Comparison of ENCODE assay signal across 25 cellular contexts in the genomic region with DNA sequence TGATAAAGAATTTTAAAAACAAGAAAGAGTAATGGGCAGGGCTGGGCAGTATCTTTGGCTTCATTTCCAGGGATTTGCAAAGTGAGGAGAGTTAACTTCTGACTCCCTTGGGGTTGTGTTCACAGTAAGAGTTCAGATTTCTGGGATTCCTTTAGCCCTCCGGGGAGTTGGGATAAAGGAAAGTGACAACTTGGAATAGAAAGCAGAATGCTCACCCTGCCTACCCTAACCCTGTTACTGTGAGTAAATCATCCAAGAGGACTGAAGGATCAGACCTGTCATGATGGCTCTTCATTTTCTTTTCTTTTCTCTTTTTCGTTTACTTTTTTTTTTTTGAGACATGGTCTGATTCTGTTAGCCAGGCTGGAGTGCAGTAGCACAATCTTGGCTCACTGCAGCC.
DNase-seq lines count a peak whose midpoint lies in the region; ATAC-seq and TF ChIP-seq lines count a peak whose summit lies in the region.
"Had no signal": no experiment of that assay in that cellular context is flagged by ENCODE, and none has a peak within 500 bp of the region (broad histone marks: within the 10 kb centered on the region; RNA-seq: fewer than 3 reads in every experiment).

No MANE protein-coding gene starts in this region.

- H2AK5ac ChIP-seq in H9 (ENCODE audit: insufficient read length, low read length), result no peak overlapping the region

- H2BK5ac ChIP-seq in H9 (ENCODE audit: insufficient read length, low read length), result no peak overlapping the region

- no peak overlapping the region for H2BK12ac ChIP-seq in H9 (ENCODE audit: insufficient read length, low read depth, low read length)

- H3K36me3 Mint-ChIP-seq in H9 (ENCODE audit: insufficient read depth in 1 of 3, low read depth in 3 of 3), result peaks cover 0 to 5% (median 4%) of the 10 kb centered on the region in 3 experiments; a peak in 3 of 7 replicates
- no peaks in the 10 kb centered on the region for H3K36me3 Mint-ChIP-seq in WTC11
- H3K36me3 Mint-ChIP-seq: activated naive CD4-positive, alpha-beta T cell treated with anti-CD3 and anti-CD28 coated beads, Interleukin-2, amount 50 U/mL, for 72 hours; naive B cell; stimulated activated memory B cell treated with anti-CD40 and anti-IgM and Interleukin-4, amounts not matched to agents 10 μg/mL and 1 μg/mL and 100 μg/mL, for 72 hours; type B pancreatic cell had no signal

- intact Hi-C loops in sciatic nerve (cut with DNase I), result no loop called here

- no peak overlapping the region for H2BK120ac ChIP-seq in H9 (ENCODE audit: low read depth, low read length, poor library complexity, severe bottlenecking)

- H3K4me1 ChIP-seq in H9 (ENCODE audit: insufficient read depth, low read length), result peaks cover 8% of the 10 kb centered on the region; the same call in 1 of the 2 replicates

- H3K4me2 ChIP-seq in H9 (ENCODE audit: insufficient read depth, insufficient read length, low read length), result no peak overlapping the region

- H3K4me3 Mint-ChIP-seq in H9, result peak overlapping the region in 1 of 2 experiments; percentile 59; a peak in 3 of 5 replicates
- no peak overlapping the region for H3K4me3 Mint-ChIP-seq in WTC11
- H3K4me3 Mint-ChIP-seq: naive B cell; stimulated activated memory B cell treated with anti-CD40 and anti-IgM and Interleukin-4, amounts not matched to agents 10 μg/mL and 1 μg/mL and 100 μg/mL, for 72 hours; type B pancreatic cell had no signal

- H3K14ac ChIP-seq in H9 (ENCODE audit: insufficient read depth, low read length), result no peak overlapping the region

- H2AFZ ChIP-seq in H9 (ENCODE audit: low read length), result no peak overlapping the region

- no peaks in the 10 kb centered on the region for H3K9me3 ChIP-seq in H9 (ENCODE audit: control insufficient read depth, low read depth, low read length)

- H4K91ac ChIP-seq in H9 (ENCODE audit: insufficient read length, low read depth, low read length), result no peak overlapping the region

- H3K27me3 Mint-ChIP-seq in H9 (ENCODE audit: low read depth) (no peaks in the 10 kb centered on the region), WTC11 (ENCODE audit: low read depth) (no peaks in the 10 kb centered on the region)
- H3K27me3 Mint-ChIP-seq: type B pancreatic cell had no signal

- peaks cover 12% of the 10 kb centered on the region for H3K79me1 ChIP-seq in H9 (ENCODE audit: insufficient read depth, low read depth, low read length, poor library complexity, severe bottlenecking)

- H2BK15ac ChIP-seq in H9 (ENCODE audit: low read depth, low read length), result no peak overlapping the region

- no peak overlapping the region for H3K27ac ChIP-seq in H9 (ENCODE audit: insufficient read length, low read depth, low read length)
- H3K27ac ChIP-seq: epithelial cell of prostate had no signal

- POLR2A ChIA-PET in WTC11 (lab: Charles Lee), result no interaction called here

- peak; percentile 84 for ATAC-seq in WTC11
- peak; percentile 35 for ATAC-seq in sciatic nerve
- no peak for ATAC-seq in GM21786 (IDR thresholded peaks at IDR 0.05; ENCODE audit: unreplicated experiment)
- ATAC-seq: activated naive CD4-positive, alpha-beta T cell treated with anti-CD3 and anti-CD28 coated beads, Interleukin-2, amount 50 U/mL, for 72 hours; K562; left ventricle myocardium superior; stimulated activated memory B cell treated with anti-CD40 and anti-IgM and Interleukin-4, amounts not matched to agents 10 μg/mL and 1 μg/mL and 100 μg/mL, for 72 hours had no signal

- no peak overlapping the region for H3K23ac ChIP-seq in H9 (ENCODE audit: insufficient read length, low read depth, low read length)

- H4K5ac ChIP-seq in H9 (ENCODE audit: insufficient read length, low read depth, low read length), result no peak overlapping the region

- peak overlapping the region; percentile 13 for H3K9ac ChIP-seq in H9 (ENCODE audit: extremely low read depth, insufficient read length, low read length)

- no peak overlapping the region for H3K4ac ChIP-seq in H9 (ENCODE audit: low read depth, low read length)

- no peaks in the 10 kb centered on the region for H3K27me3 ChIP-seq in H9 (ENCODE audit: insufficient read depth, low read length)

- H3T11ph ChIP-seq in H9 (ENCODE audit: low read length), result no peak overlapping the region

- H3K79me2 ChIP-seq in H9 (ENCODE audit: insufficient read depth, low read length), result peaks cover 16% of the 10 kb centered on the region; the same call in 1 of the 2 replicates

- H4K8ac ChIP-seq in H9 (replicated peaks; ENCODE audit: insufficient read length, low read depth, low read length), result no peak overlapping the region

- no peak overlapping the region for H3K18ac ChIP-seq in H9 (ENCODE audit: insufficient read length, low read depth, low read length)

- no peaks in the 10 kb centered on the region for H3K9me3 Mint-ChIP-seq in H9
- no peaks in the 10 kb centered on the region for H3K9me3 Mint-ChIP-seq in WTC11
- H3K9me3 Mint-ChIP-seq: activated naive CD4-positive, alpha-beta T cell treated with anti-CD3 and anti-CD28 coated beads, Interleukin-2, amount 50 U/mL, for 72 hours; naive B cell; stimulated activated memory B cell treated with anti-CD40 and anti-IgM and Interleukin-4, amounts not matched to agents 10 μg/mL and 1 μg/mL and 100 μg/mL, for 72 hours; type B pancreatic cell had no signal

- CTCF ChIA-PET in WTC11 (lab: Charles Lee), result no interaction called here

- WGBS in H9 (ENCODE audit: extremely low coverage, insufficient read length, low lambda C conversion rate), result no CpG with 5 or more reads among the region's 2 CpGs

- H3K4me1 Mint-ChIP-seq in H9, result peaks cover 61 to 64% of the 10 kb centered on the region in 2 experiments
- peaks cover 64% of the 10 kb centered on the region for H3K4me1 Mint-ChIP-seq in WTC11
- H3K4me1 Mint-ChIP-seq: naive B cell; stimulated activated memory B cell treated with anti-CD40 and anti-IgM and Interleukin-4, amounts not matched to agents 10 μg/mL and 1 μg/mL and 100 μg/mL, for 72 hours had no signal

- no peak overlapping the region for H3K56ac ChIP-seq in H9 (ENCODE audit: insufficient read length, low read depth, low read length)

- TF ChIP-seq CTCF in H9 (conservative IDR thresholded peaks at IDR 0.05) (no peak), WTC11 (IDR thresholded peaks at IDR 0.05) (no peak)

- H4K20me1 ChIP-seq in H9 (ENCODE audit: control insufficient read depth, insufficient read depth, insufficient read length), result peaks cover 2% of the 10 kb centered on the region

- no peak overlapping the region for H2BK20ac ChIP-seq in H9 (ENCODE audit: low read depth, low read length, poor library complexity, severe bottlenecking)

- H3K27ac Mint-ChIP-seq in H9 (peak overlapping the region in 1 of 3 experiments; percentile 32; a peak in 2 of 7 replicates), WTC11 (0 out of 2 replicates have a peak overlapping the region, but pooled peaks have one; percentile 37)
- H3K27ac Mint-ChIP-seq: activated naive CD4-positive, alpha-beta T cell treated with anti-CD3 and anti-CD28 coated beads, Interleukin-2, amount 50 U/mL, for 72 hours; naive B cell; stimulated activated memory B cell treated with anti-CD40 and anti-IgM and Interleukin-4, amounts not matched to agents 10 μg/mL and 1 μg/mL and 100 μg/mL, for 72 hours; type B pancreatic cell had no signal

- DNase-seq in H9 (no peak), WTC11 (ENCODE audit: low spot score) (no peak), iPS-NIHi11 (ENCODE audit: low spot score) (peak; percentile 24), sciatic nerve (ENCODE audit: low spot score) (no peak), NCI-H446 treated with DMSO at 0.1 percent for 48 hours (lab: John Stamatoyannopoulos, UW) (no peak), NK-92 (lab: John Stamatoyannopoulos, UW; ENCODE audit: unreplicated experiment) (no peak)
- DNase-seq: activated effector memory CD4-positive, alpha-beta T cell treated with Interleukin-2 at 50 U/mL for 16 hours; anterior cingulate cortex; C1 segment of cervical spinal cord; DMS53; effector CD8-positive, alpha-beta T cell; left ventricle myocardium superior; naive B cell; NCI-H1048; NCI-H2107; NCI-H510A treated with DMSO at 0.1 percent for 48 hours; NK-92 treated with Interleukin-12 subunit alpha and Interleukin-12 subunit beta, amount 100 ng/mL, for 24 hours; Right ventricle myocardium superior; substantia nigra had no signal

- H3K23me2 ChIP-seq in H9 (ENCODE audit: insufficient read length, low read depth, low read length, poor library complexity, severe bottlenecking), result no peaks in the 10 kb centered on the region

TF ChIP-seq in WTC11, 78 proteins besides CTCF, POLR2A, EP300 and RAD21 (continues in another document):
- TF ChIP-seq MYBL2 (CRISPR knock-in tag; IDR thresholded peaks at IDR 0.05) (no peak), IRF2 (CRISPR knock-in tag; IDR thresholded peaks at IDR 0.05; ENCODE audit: borderline replicate concordance, low read depth) (no peak), CREM (CRISPR knock-in tag; IDR thresholded peaks at IDR 0.05) (no peak), TEAD4 (CRISPR knock-in tag; IDR thresholded peaks at IDR 0.05) (no peak), ETV6 (CRISPR knock-in tag; IDR thresholded peaks at IDR 0.05) (no peak)
- TF ChIP-seq, protein P1, sequence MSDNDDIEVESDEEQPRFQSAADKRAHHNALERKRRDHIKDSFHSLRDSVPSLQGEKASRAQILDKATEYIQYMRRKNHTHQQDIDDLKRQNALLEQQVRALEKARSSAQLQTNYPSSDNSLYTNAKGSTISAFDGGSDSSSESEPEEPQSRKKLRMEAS (CRISPR knock-in tag; IDR thresholded peaks at IDR 0.05), result no peak
- TF ChIP-seq, protein P2, sequence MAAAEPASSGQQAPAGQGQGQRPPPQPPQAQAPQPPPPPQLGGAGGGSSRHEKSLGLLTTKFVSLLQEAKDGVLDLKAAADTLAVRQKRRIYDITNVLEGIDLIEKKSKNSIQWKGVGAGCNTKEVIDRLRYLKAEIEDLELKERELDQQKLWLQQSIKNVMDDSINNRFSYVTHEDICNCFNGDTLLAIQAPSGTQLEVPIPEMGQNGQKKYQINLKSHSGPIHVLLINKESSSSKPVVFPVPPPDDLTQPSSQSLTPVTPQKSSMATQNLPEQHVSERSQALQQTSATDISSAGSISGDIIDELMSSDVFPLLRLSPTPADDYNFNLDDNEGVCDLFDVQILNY (CRISPR knock-in tag; IDR thresholded peaks at IDR 0.05), result no peak
- TF ChIP-seq, protein P3, sequence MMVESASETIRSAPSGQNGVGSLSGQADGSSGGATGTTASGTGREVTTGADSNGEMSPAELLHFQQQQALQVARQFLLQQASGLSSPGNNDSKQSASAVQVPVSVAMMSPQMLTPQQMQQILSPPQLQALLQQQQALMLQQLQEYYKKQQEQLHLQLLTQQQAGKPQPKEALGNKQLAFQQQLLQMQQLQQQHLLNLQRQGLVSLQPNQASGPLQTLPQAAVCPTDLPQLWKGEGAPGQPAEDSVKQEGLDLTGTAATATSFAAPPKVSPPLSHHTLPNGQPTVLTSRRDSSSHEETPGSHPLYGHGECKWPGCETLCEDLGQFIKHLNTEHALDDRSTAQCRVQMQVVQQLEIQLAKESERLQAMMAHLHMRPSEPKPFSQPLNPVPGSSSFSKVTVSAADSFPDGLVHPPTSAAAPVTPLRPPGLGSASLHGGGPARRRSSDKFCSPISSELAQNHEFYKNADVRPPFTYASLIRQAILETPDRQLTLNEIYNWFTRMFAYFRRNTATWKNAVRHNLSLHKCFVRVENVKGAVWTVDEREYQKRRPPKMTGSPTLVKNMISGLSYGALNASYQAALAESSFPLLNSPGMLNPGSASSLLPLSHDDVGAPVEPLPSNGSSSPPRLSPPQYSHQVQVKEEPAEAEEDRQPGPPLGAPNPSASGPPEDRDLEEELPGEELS (CRISPR knock-in tag; IDR thresholded peaks at IDR 0.05), result no peak
